ENCODE assay signal across 7 cellular contexts in the genomic region with DNA sequence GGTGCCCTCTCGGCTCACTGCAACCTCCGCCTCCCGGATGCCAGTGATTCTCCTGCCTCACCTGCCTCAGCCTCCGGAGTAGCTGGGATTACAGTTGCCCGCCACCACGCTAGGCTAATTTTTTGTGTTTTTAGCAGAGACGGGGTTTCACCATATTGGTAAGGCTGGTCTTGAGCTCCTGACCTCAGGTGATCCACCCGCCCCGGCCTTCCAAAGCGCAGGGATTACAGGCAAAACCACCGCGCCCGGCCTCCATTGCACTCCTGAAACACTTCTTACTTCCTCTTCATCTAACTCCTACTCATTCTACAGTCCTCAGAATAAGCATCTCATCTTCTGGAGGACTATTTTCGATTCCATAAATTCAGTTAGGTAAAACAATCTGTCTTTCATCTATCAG. TPM values are rescaled to one million over a fixed set of nuclear protein-coding genes. Genes with fewer than 3 reads are reported as not detected.
DNase-seq lines count a peak whose midpoint lies in the region; ATAC-seq and TF ChIP-seq lines count a peak whose summit lies in the region.
"Not testable (repeated sequence)": the region's sequence is repeated elsewhere in the genome, so short reads cannot be mapped to it uniquely, and the experiment has no call there.

No MANE protein-coding gene starts in this region.

- intact Hi-C loops in activated CD4-positive, alpha-beta T cell treated with anti-CD3 and anti-CD28 coated beads, Interleukin-2, amount 10 ng/mL, durations not matched to agents 24 days and 14 days (cut with micrococcal nuclease); mucosa of descending colon (cut with DNase I, micrococcal nuclease): not testable (repeated sequence)

- peak overlapping the region; percentile 98 for H3K4me3 Mint-ChIP-seq in activated CD4-positive, alpha-beta T cell treated with anti-CD3 and anti-CD28 coated beads, Interleukin-2, amount 10 ng/mL, durations not matched to agents 24 days and 14 days

- not testable (repeated sequence) for H3K9me3 ChIP-seq in mucosa of descending colon

- in situ Hi-C loops in brain microvascular endothelial cell (cut with HindIII; ENCODE audit: low pct_ligation_motif_present, low sequenced_read_pairs), result not testable (repeated sequence)

- TF ChIP-seq CTCF in GM12875 (IDR thresholded peaks at IDR 0.05; ENCODE audit: borderline replicate concordance, insufficient read depth, low read depth, low read length); NB4 (IDR thresholded peaks at IDR 0.05; ENCODE audit: low read depth, low read length); brain microvascular endothelial cell (IDR thresholded peaks at IDR 0.05; ENCODE audit: low read depth, low read length, missing control alignments); fibroblast of pulmonary artery (IDR thresholded peaks at IDR 0.05; ENCODE audit: low read length, missing control alignments); mucosa of descending colon (IDR thresholded peaks at IDR 0.05): not testable (repeated sequence)

- H3K27ac ChIP-seq in brain microvascular endothelial cell, result not testable (repeated sequence)

- H3K36me3 Mint-ChIP-seq in activated CD4-positive, alpha-beta T cell treated with anti-CD3 and anti-CD28 coated beads, Interleukin-2, amount 10 ng/mL, durations not matched to agents 24 days and 14 days (ENCODE audit: low read depth), result peaks cover 16% of the 10 kb centered on the region

- not testable (repeated sequence) for H3K9me3 Mint-ChIP-seq in activated CD4-positive, alpha-beta T cell treated with anti-CD3 and anti-CD28 coated beads, Interleukin-2, amount 10 ng/mL, durations not matched to agents 24 days and 14 days

- not testable (repeated sequence) for H3K27ac Mint-ChIP-seq in activated CD4-positive, alpha-beta T cell treated with anti-CD3 and anti-CD28 coated beads, Interleukin-2, amount 10 ng/mL, durations not matched to agents 24 days and 14 days

- not testable (repeated sequence) for H3K36me3 ChIP-seq in brain microvascular endothelial cell (replicated peaks); mucosa of descending colon (ENCODE audit: low read depth)

- H3K4me1 ChIP-seq in mucosa of descending colon (ENCODE audit: low read depth), result peaks cover 11% of the 10 kb centered on the region

- peak overlapping the region; percentile 75 for H3K4me3 ChIP-seq in GM12875 (ENCODE audit: low read depth, low read length)
- H3K4me3 ChIP-seq in NB4 (ENCODE audit: low read depth, low read length), result peak overlapping the region; percentile 87
- H3K4me3 ChIP-seq in brain microvascular endothelial cell (ENCODE audit: low read depth, low read length), result peak overlapping the region; percentile 71
- H3K4me3 ChIP-seq in fibroblast of pulmonary artery (replicated peaks; ENCODE audit: low read depth, low read length), result peak overlapping the region; percentile 59
- not testable (repeated sequence) for H3K4me3 ChIP-seq in mucosa of descending colon
- peak overlapping the region; percentile 65 for H3K4me3 ChIP-seq in skeletal muscle cell (ENCODE audit: low read depth, low read length)

- not testable (repeated sequence) for DNase-seq in NB4 (ENCODE audit: low read depth); activated CD4-positive, alpha-beta T cell treated with anti-CD3 and anti-CD28 coated beads, Interleukin-2, amount 10 ng/mL, durations not matched to agents 24 days and 14 days; brain microvascular endothelial cell; fibroblast of pulmonary artery (ENCODE audit: low read depth); skeletal muscle cell (ENCODE audit: low read depth)
- peak in 2 of 3 donors; percentile 16 to 31 for DNase-seq in mucosa of descending colon

- not testable (repeated sequence) for TF ChIP-seq POLR2A in NB4 (IDR thresholded peaks at IDR 0.05; ENCODE audit: extremely low read depth, insufficient read length)

- not testable (repeated sequence) for H3K27me3 ChIP-seq in brain microvascular endothelial cell (replicated peaks)

- peaks cover 26% of the 10 kb centered on the region for H3K4me1 Mint-ChIP-seq in activated CD4-positive, alpha-beta T cell treated with anti-CD3 and anti-CD28 coated beads, Interleukin-2, amount 10 ng/mL, durations not matched to agents 24 days and 14 days

- H3K27me3 Mint-ChIP-seq in activated CD4-positive, alpha-beta T cell treated with anti-CD3 and anti-CD28 coated beads, Interleukin-2, amount 10 ng/mL, durations not matched to agents 24 days and 14 days, result not testable (repeated sequence)

- peak; percentile 22 for ATAC-seq in mucosa of descending colon

RNA-seq across cellular contexts. Expression of gene TIMM23, which starts 1.3 kb away (rescaled TPM):
- total RNA-seq in activated CD4-positive, alpha-beta T cell treated with anti-CD3 and anti-CD28 coated beads, Interleukin-2, amount 10 ng/mL, durations not matched to agents 24 days and 14 days, result 105 and 110 TPM in 2 replicates
- total RNA-seq in mucosa of descending colon, result 10 to 100 TPM; 39.5 to 47.9 (median 47.6) TPM

RNA-seq across cellular contexts. Expression of gene NCOA4, which starts 59.4 kb away (rescaled TPM):
- 95.2 and 98.2 TPM in 2 replicates for total RNA-seq in activated CD4-positive, alpha-beta T cell treated with anti-CD3 and anti-CD28 coated beads, Interleukin-2, amount 10 ng/mL, durations not matched to agents 24 days and 14 days
- total RNA-seq in mucosa of descending colon, result 100 to 1,000 TPM; 183 to 206 (median 193) TPM
